In genomic region chr3:183984337-183984736, GRCh38 we compare ENCODE assay signal across 18 cellular contexts. TPM values are rescaled to one million over a fixed set of nuclear protein-coding genes. Genes with fewer than 3 reads are reported as not detected.
"Had no signal": no experiment of that assay in that cellular context is flagged by ENCODE, and none has a peak within 500 bp of the region (broad histone marks: within the 10 kb centered on the region; RNA-seq: fewer than 3 reads in every experiment).

No MANE protein-coding gene starts in this region.

- ATAC-seq: activated CD4-positive, alpha-beta T cell treated with anti-CD3 and anti-CD28 coated beads for 36 hours; activated CD8-positive, alpha-beta T cell treated with anti-CD3 and anti-CD28 coated beads for 36 hours; effector memory CD8-positive, alpha-beta T cell; foreskin keratinocyte; heart left ventricle; natural killer cell treated with Interleukin-12 subunit alpha and Interleukin-12 subunit beta and Interleukin-15 and Interleukin-18, amount 100 ng/mL, for 72 hours; T-cell had no signal

- H3K27ac ChIP-seq: cardiac muscle cell, epithelial cell of prostate, foreskin keratinocyte, heart left ventricle, thoracic aorta had no signal

- DNase-seq: activated CD4-positive, alpha-beta T cell treated with anti-CD3 and anti-CD28 coated beads for 36 hours; activated CD8-positive, alpha-beta memory T cell treated with anti-CD3 and anti-CD28 coated beads, Interleukin-2, amount 50 U/mL, for 4 hours; activated CD8-positive, alpha-beta T cell treated with anti-CD3 and anti-CD28 coated beads for 36 hours; activated naive CD4-positive, alpha-beta T cell; effector memory CD8-positive, alpha-beta T cell; foreskin keratinocyte; heart left ventricle; nucleus accumbens; stimulated activated CD4-positive, alpha-beta T cell treated with anti-CD3 and anti-CD28 coated beads, Interleukin-12 subunit alpha, Interleukin-12 subunit beta, amount 100 ng/mL, for 4 hours; stimulated activated naive CD4-positive, alpha-beta T cell treated with Interleukin-2 at 50 U/mL for 16 hours; T-cell; T1000 had no signal

- H3K4me1 ChIP-seq: foreskin keratinocyte, heart left ventricle had no signal

- H3K27me3 ChIP-seq: cardiac muscle cell, foreskin keratinocyte, heart left ventricle had no signal

- H3K4me3 ChIP-seq: cardiac muscle cell, heart left ventricle, thoracic aorta had no signal

- H3K9me3 ChIP-seq: heart left ventricle, thoracic aorta had no signal

RNA-seq across cellular contexts. Expression of gene HTR3D, which starts 47.2 kb away (rescaled TPM):
- total RNA-seq: activated CD4-positive, alpha-beta T cell treated with anti-CD3 and anti-CD28 coated beads for 36 hours; activated CD8-positive, alpha-beta T cell treated with anti-CD3 and anti-CD28 coated beads for 36 hours; cardiac muscle cell; foreskin keratinocyte; heart left ventricle; left lobe of liver; natural killer cell treated with Interleukin-12 subunit alpha and Interleukin-12 subunit beta and Interleukin-15 and Interleukin-18, amount 100 ng/mL, for 72 hours; progenitor cell of endocrine pancreas; T-cell; thoracic aorta had no signal
- polyA plus RNA-seq: cardiac muscle cell, foreskin keratinocyte, heart left ventricle had no signal
